Comparison of ENCODE assay signal across 8 cellular contexts in the genomic region with DNA sequence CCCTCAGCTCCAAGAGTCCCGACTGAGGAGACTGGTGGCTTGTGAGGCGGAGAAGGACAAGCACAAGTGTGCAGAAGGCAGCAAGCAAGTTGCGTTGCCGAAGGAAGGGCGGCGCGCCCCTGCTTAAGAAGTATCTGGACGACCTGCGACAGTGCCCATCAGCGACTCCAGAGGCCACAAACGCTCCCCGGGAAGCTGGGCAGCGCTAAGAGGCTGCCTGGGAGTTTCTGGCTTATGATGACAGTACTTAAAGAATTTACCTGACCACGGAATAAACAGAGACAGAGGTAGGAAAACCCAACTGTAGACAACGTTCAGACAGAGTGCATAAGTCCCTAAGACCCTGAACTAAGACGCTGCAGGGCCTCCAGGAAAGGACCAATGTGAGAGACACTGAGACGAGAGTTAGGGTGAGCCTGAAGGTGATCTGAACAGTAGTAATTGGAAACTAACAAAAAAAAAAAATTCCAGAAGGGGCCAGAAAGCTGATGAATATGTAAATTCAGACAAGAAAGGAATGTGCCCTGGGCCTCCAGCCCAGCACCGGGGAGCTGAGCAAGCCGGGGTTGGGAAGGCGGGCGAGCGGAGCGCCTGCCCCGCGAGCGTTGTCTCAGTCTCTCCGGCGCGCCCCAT. TPM values are rescaled to one million over a fixed set of nuclear protein-coding genes. Genes with fewer than 3 reads are reported as not detected.
A peak's percentile ranks its signal among the peaks of the same experiment; 100 is the strongest.
DNase-seq lines count a peak whose midpoint lies in the region; ATAC-seq and TF ChIP-seq lines count a peak whose summit lies in the region.

No MANE protein-coding gene starts in this region.

- no peak overlapping the region for H2AFZ ChIP-seq in ACC112 (ENCODE audit: low read length, unreplicated experiment)

- no peaks in the 10 kb centered on the region for H3K27me3 ChIP-seq in ACC112 (ENCODE audit: insufficient read depth, low read length)
- no peaks in the 10 kb centered on the region for H3K27me3 ChIP-seq in breast epithelium
- no peaks in the 10 kb centered on the region for H3K27me3 ChIP-seq in lung (ENCODE audit: control insufficient read depth, insufficient read depth)
- H3K27me3 ChIP-seq in uterus, result no peaks in the 10 kb centered on the region

- no peak for TF ChIP-seq POLR2A in NB4 (IDR thresholded peaks at IDR 0.05; ENCODE audit: extremely low read depth, insufficient read length)
- no peak for TF ChIP-seq POLR2A in breast epithelium (IDR thresholded peaks at IDR 0.05)
- no peak for TF ChIP-seq POLR2A in uterus (IDR thresholded peaks at IDR 0.05)

- intact Hi-C loops in breast epithelium (cut with DNase I; ENCODE audit: low total_unique reads), result no loop called here
- intact Hi-C loops in uterus (cut with DNase I; ENCODE audit: low total_unique reads), result no loop called here

- H3K9me3 ChIP-seq in breast epithelium (no peaks in the 10 kb centered on the region), lung (ENCODE audit: control insufficient read depth in 2 of 2, insufficient read depth in 1 of 2, low read length in 1 of 2) (no peaks in the 10 kb centered on the region), uterus (no peaks in the 10 kb centered on the region)

- peak; percentile 1 for ATAC-seq in GM18907 (IDR thresholded peaks at IDR 0.05; ENCODE audit: unreplicated experiment)
- ATAC-seq in lung (ENCODE audit: insufficient read depth, low FRiP score), result no peak
- ATAC-seq in GM19324 (IDR thresholded peaks at IDR 0.05; ENCODE audit: low FRiP score, unreplicated experiment), result no peak

- H3K4me3 ChIP-seq in ACC112 (ENCODE audit: low read depth, low read length) (peak overlapping the region; percentile 90), NB4 (ENCODE audit: low read depth, low read length) (peak overlapping the region; percentile 68), breast epithelium (peak overlapping the region; percentile 73 to 81 (median 80)), lung (peak overlapping the region; percentile 64), uterus (peak overlapping the region; percentile 57 to 73)

- H3K4me1 ChIP-seq in ACC112 (ENCODE audit: control insufficient read depth, insufficient read depth, low read length, unreplicated experiment), result peaks cover 5% of the 10 kb centered on the region
- peaks cover 0 to 3% of the 10 kb centered on the region in 2 donors for H3K4me1 ChIP-seq in breast epithelium
- H3K4me1 ChIP-seq in lung (ENCODE audit: control insufficient read depth in 2 of 2, insufficient read depth in 2 of 2, low read length in 2 of 2), result peaks cover 0 to 8% of the 10 kb centered on the region in 2 donors
- no peaks in the 10 kb centered on the region for H3K4me1 ChIP-seq in uterus

- H3K36me3 ChIP-seq in ACC112 (ENCODE audit: insufficient read depth, low read length) (no peaks in the 10 kb centered on the region), breast epithelium (no peaks in the 10 kb centered on the region), lung (ENCODE audit: control insufficient read depth in 2 of 2, insufficient read depth in 2 of 2, low read length in 2 of 2) (no peaks in the 10 kb centered on the region), uterus (no peaks in the 10 kb centered on the region)

- H3K79me2 ChIP-seq in ACC112 (ENCODE audit: control insufficient read depth, insufficient read depth, low read length, unreplicated experiment), result peaks cover 38% of the 10 kb centered on the region

- 24 to 33% methylated on average over 23 to 29 of the region's 29 CpGs for WGBS in lung, 2 donors

- TF ChIP-seq CTCF in NB4 (IDR thresholded peaks at IDR 0.05; ENCODE audit: low read depth, low read length) (no peak), breast epithelium (IDR thresholded peaks at IDR 0.05) (no peak), lung (IDR thresholded peaks at IDR 0.05; ENCODE audit: control extremely low read depth, extremely low read depth) (no peak), uterus (IDR thresholded peaks at IDR 0.05) (no peak)

- DNase-seq in NB4 (ENCODE audit: low read depth), result no peak
- DNase-seq in breast epithelium (ENCODE audit: low spot score in 2 of 2), result peak in 1 of 2 donors; percentile 48
- DNase-seq in lung (ENCODE audit: low spot score), result peak; percentile 41
- no peak for DNase-seq in uterus
- no peak for DNase-seq in epidermal melanocyte (ENCODE audit: insufficient read length, low spot score)

- H3K27ac ChIP-seq in ACC112 (ENCODE audit: low read depth, low read length), result no peak overlapping the region
- peak overlapping the region; percentile 80 to 90 for H3K27ac ChIP-seq in breast epithelium
- peak overlapping the region in 1 of 2 donors; percentile 88 for H3K27ac ChIP-seq in lung (ENCODE audit: low read depth in 1 of 2, low read length in 1 of 2)
- peak overlapping the region in 1 of 2 donors; percentile 62 for H3K27ac ChIP-seq in uterus

RNA-seq across cellular contexts. Expression of a gene that starts 1.0 kb away (rescaled TPM):
- total RNA-seq in breast epithelium (10 to 100 TPM in 1 of 3 donors, 1 to 10 TPM in 2; 6.4 to 20.5 (median 8.5) TPM), lung (10 to 100 TPM; 31.5 to 32.0 TPM), uterus (1 to 10 TPM; 1.2 to 9.0 (median 3.5) TPM)
- 1 to 10 TPM; 8.6 to 9.3 TPM for polyA plus RNA-seq in lung
